ENCODE assay signal across 1 cellular context in the genomic region with DNA sequence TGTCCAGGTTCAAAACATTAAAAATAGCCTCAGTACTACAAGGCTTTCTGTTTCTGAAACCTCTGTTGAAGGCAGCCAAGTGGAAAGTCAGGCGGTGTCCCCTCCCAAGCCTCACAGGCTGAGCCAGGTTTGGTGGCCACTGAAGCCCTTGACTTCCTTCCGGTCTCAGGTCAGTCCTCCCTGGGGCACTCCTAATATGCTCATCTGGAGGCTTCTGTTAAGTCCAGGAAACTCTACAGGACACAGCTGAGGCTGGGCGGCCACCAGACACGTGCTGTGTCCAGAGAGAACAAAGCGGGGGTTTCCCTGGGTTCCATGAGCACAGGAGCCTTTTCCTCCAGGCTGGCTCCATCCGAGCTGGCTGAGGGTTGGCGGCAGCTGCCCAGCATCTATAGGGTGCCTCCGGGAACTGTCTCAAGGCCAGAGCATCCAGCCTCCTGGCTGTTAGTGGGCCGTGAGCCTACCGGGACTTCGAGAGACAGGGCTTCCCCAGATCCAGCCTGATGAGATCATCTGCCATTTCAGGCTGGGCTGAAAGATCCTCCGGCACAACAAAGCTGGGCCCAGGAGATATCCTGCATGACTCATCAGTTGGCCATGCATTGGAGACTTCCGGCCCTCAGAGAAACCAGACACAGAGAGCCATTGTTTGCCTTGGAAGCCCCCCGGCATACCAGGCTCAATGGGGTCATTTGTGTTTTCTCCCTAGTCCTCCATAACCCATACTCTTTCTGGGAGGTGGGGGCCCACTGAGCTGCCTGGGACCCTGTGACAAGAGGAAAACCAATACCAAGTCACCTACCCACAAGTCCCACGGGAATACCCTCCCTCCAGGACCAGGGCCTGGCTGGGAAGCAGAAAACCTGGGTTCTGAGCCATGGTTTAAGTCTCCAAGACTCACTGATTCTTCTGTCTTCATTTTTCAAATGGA.
A peak's percentile ranks its signal among the peaks of the same experiment; 100 is the strongest.
TF ChIP-seq lines count a peak whose summit lies in the region.

No MANE protein-coding gene starts in this region.

TF ChIP-seq in HepG2, 621 proteins besides CTCF, POLR2A, EP300 and RAD21 (continued from another document and continues in another):
- peak; percentile 86; the same call in 1 of the 2 replicates for TF ChIP-seq ZBTB34 (CRISPR knock-in tag; IDR thresholded peaks at IDR 0.05)
- no peak; the same call in none of the 2 replicates for TF ChIP-seq TGIF2 (CRISPR knock-in tag; IDR thresholded peaks at IDR 0.05)
- TF ChIP-seq ZNF879 (CRISPR knock-in tag; IDR thresholded peaks at IDR 0.05): no peak
- peak; percentile 97 for TF ChIP-seq RARA (CRISPR knock-in tag; IDR thresholded peaks at IDR 0.05)
- TF ChIP-seq AFF4 (CRISPR knock-in tag; IDR thresholded peaks at IDR 0.05): peak; percentile 94
- TF ChIP-seq SP1 (IDR thresholded peaks at IDR 0.05): no peak
- TF ChIP-seq SP1 (CRISPR knock-in tag; IDR thresholded peaks at IDR 0.05): no peak
- TF ChIP-seq ZNF644 (CRISPR knock-in tag; IDR thresholded peaks at IDR 0.05; ENCODE audit: low read depth): peak; percentile 93
- TF ChIP-seq TFE3 (CRISPR knock-in tag; IDR thresholded peaks at IDR 0.05): peak; percentile 92; the same call in 1 of the 2 replicates
- no peak for TF ChIP-seq NR2F2 (IDR thresholded peaks at IDR 0.05; ENCODE audit: borderline replicate concordance, low read depth)
- TF ChIP-seq, protein P1, sequence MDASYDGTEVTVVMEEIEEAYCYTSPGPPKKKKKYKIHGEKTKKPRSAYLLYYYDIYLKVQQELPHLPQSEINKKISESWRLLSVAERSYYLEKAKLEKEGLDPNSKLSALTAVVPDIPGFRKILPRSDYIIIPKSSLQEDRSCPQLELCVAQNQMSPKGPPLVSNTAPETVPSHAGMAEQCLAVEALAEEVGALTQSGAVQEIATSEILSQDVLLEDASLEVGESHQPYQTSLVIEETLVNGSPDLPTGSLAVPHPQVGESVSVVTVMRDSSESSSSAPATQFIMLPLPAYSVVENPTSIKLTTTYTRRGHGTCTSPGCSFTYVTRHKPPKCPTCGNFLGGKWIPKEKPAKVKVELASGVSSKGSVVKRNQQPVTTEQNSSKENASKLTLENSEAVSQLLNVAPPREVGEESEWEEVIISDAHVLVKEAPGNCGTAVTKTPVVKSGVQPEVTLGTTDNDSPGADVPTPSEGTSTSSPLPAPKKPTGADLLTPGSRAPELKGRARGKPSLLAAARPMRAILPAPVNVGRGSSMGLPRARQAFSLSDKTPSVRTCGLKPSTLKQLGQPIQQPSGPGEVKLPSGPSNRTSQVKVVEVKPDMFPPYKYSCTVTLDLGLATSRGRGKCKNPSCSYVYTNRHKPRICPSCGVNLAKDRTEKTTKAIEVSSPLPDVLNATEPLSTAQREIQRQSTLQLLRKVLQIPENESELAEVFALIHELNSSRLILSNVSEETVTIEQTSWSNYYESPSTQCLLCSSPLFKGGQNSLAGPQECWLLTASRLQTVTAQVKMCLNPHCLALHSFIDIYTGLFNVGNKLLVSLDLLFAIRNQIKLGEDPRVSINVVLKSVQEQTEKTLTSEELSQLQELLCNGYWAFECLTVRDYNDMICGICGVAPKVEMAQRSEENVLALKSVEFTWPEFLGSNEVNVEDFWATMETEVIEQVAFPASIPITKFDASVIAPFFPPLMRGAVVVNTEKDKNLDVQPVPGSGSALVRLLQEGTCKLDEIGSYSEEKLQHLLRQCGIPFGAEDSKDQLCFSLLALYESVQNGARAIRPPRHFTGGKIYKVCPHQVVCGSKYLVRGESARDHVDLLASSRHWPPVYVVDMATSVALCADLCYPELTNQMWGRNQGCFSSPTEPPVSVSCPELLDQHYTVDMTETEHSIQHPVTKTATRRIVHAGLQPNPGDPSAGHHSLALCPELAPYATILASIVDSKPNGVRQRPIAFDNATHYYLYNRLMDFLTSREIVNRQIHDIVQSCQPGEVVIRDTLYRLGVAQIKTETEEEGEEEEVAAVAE (CRISPR knock-in tag; IDR thresholded peaks at IDR 0.05; ENCODE audit: borderline replicate concordance): peak; percentile 80; the same call in 1 of the 2 replicates
- TF ChIP-seq, protein P2, sequence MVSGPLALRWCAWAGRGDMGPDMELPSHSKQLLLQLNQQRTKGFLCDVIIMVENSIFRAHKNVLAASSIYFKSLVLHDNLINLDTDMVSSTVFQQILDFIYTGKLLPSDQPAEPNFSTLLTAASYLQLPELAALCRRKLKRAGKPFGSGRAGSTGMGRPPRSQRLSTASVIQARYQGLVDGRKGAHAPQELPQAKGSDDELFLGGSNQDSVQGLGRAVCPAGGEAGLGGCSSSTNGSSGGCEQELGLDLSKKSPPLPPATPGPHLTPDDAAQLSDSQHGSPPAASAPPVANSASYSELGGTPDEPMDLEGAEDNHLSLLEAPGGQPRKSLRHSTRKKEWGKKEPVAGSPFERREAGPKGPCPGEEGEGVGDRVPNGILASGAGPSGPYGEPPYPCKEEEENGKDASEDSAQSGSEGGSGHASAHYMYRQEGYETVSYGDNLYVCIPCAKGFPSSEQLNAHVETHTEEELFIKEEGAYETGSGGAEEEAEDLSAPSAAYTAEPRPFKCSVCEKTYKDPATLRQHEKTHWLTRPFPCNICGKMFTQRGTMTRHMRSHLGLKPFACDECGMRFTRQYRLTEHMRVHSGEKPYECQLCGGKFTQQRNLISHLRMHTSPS (CRISPR knock-in tag; IDR thresholded peaks at IDR 0.05; ENCODE audit: low read depth): peak; percentile 87
- peak; percentile 95 for TF ChIP-seq BCL6 (CRISPR knock-in tag; IDR thresholded peaks at IDR 0.05)
- TF ChIP-seq ZBTB37 (CRISPR knock-in tag; IDR thresholded peaks at IDR 0.05): peak; percentile 66
- no peak for TF ChIP-seq ZNF251 (CRISPR knock-in tag; IDR thresholded peaks at IDR 0.05)
- TF ChIP-seq SIX1 (CRISPR knock-in tag; IDR thresholded peaks at IDR 0.05; ENCODE audit: borderline replicate concordance): peak; percentile 80
- peak; percentile 84 for TF ChIP-seq BRCA1 (CRISPR knock-in tag; IDR thresholded peaks at IDR 0.05)
- TF ChIP-seq GLI4 (CRISPR knock-in tag; IDR thresholded peaks at IDR 0.05; ENCODE audit: borderline replicate concordance): peak; percentile 48; the same call in 1 of the 2 replicates
- peak; percentile 65 for TF ChIP-seq SP4 (CRISPR knock-in tag; IDR thresholded peaks at IDR 0.05)
- peak; percentile 67; the same call in 1 of the 2 replicates for TF ChIP-seq ZNF766 (CRISPR knock-in tag; IDR thresholded peaks at IDR 0.05; ENCODE audit: borderline replicate concordance)
- peak; percentile 77; the same call in 1 of the 2 replicates for TF ChIP-seq ZNF275 (CRISPR knock-in tag; IDR thresholded peaks at IDR 0.05; ENCODE audit: borderline replicate concordance)
- TF ChIP-seq CHD2 (IDR thresholded peaks at IDR 0.05; ENCODE audit: low read depth, low read length): no peak
- TF ChIP-seq IRX3 (CRISPR knock-in tag; IDR thresholded peaks at IDR 0.05; ENCODE audit: borderline replicate concordance, low read depth): peak; percentile 70; the same call in 1 of the 2 replicates
- no peak for TF ChIP-seq HMGA1 (CRISPR knock-in tag; conservative IDR thresholded peaks at IDR 0.05)
- TF ChIP-seq LCORL (IDR thresholded peaks at IDR 0.05): no peak
- TF ChIP-seq LCORL (CRISPR knock-in tag; IDR thresholded peaks at IDR 0.05): peak; percentile 96
- TF ChIP-seq MAZ (IDR thresholded peaks at IDR 0.05; ENCODE audit: borderline replicate concordance, low read depth, low read length): no peak; the same call in 1 of the 2 replicates
- peak; percentile 90 for TF ChIP-seq MAZ (CRISPR knock-in tag; IDR thresholded peaks at IDR 0.05; ENCODE audit: low read depth)
- TF ChIP-seq, protein P3, sequence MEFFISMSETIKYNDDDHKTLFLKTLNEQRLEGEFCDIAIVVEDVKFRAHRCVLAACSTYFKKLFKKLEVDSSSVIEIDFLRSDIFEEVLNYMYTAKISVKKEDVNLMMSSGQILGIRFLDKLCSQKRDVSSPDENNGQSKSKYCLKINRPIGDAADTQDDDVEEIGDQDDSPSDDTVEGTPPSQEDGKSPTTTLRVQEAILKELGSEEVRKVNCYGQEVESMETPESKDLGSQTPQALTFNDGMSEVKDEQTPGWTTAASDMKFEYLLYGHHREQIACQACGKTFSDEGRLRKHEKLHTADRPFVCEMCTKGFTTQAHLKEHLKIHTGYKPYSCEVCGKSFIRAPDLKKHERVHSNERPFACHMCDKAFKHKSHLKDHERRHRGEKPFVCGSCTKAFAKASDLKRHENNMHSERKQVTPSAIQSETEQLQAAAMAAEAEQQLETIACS (CRISPR knock-in tag; IDR thresholded peaks at IDR 0.05): no peak
- peak; percentile 82 for TF ChIP-seq ZFP1 (CRISPR knock-in tag; IDR thresholded peaks at IDR 0.05)
- TF ChIP-seq FOXA1 (IDR thresholded peaks at IDR 0.05): no peak
- TF ChIP-seq FOXA1 (CRISPR knock-in tag; IDR thresholded peaks at IDR 0.05): peak; percentile 79
- 0 out of 2 replicates have a peak, but pooled peaks have one; percentile 68 for TF ChIP-seq PAX8 (CRISPR knock-in tag; IDR thresholded peaks at IDR 0.05; ENCODE audit: borderline replicate concordance)
- peak; percentile 82 for TF ChIP-seq ZNF564 (CRISPR knock-in tag; IDR thresholded peaks at IDR 0.05)
- TF ChIP-seq DNMT3B (CRISPR knock-in tag; conservative IDR thresholded peaks at IDR 0.05): peak; percentile 50; the same call in 1 of the 2 replicates
- no peak for TF ChIP-seq GPN1 (CRISPR knock-in tag; IDR thresholded peaks at IDR 0.05; ENCODE audit: borderline replicate concordance)
- TF ChIP-seq ETV5 (CRISPR knock-in tag; IDR thresholded peaks at IDR 0.05; ENCODE audit: borderline replicate concordance): peak; percentile 100
